20 cellular contexts compared by ENCODE assay signal in genomic region chr22:46349238-46349637, GRCh38. TPM values are rescaled to one million over a fixed set of nuclear protein-coding genes. Genes with fewer than 3 reads are reported as not detected.
DNase-seq lines count a peak whose midpoint lies in the region; ATAC-seq and TF ChIP-seq lines count a peak whose summit lies in the region.
"Had no signal": no experiment of that assay in that cellular context is flagged by ENCODE, and none has a peak within 500 bp of the region (broad histone marks: within the 10 kb centered on the region; RNA-seq: fewer than 3 reads in every experiment).

No MANE protein-coding gene starts in this region.

- H3K4me1 Mint-ChIP-seq in Calu3 (ENCODE audit: low read depth, unreplicated experiment) (peaks cover 8% of the 10 kb centered on the region), endodermal cell (no peaks in the 10 kb centered on the region)

- BruUV-seq in Calu3 (replicated peaks; lab: Mats Ljungman, UMichigan) = no TSS peak

- H3K27me3 Mint-ChIP-seq in Calu3 (ENCODE audit: unreplicated experiment) (no peaks in the 10 kb centered on the region), endodermal cell (ENCODE audit: insufficient read depth) (no peaks in the 10 kb centered on the region)
- H3K27me3 Mint-ChIP-seq: CD4-positive, alpha-beta T cell had no signal

- no peaks in the 10 kb centered on the region for H3K9me3 Mint-ChIP-seq in Calu3 (ENCODE audit: low read depth, unreplicated experiment)
- no peaks in the 10 kb centered on the region for H3K9me3 Mint-ChIP-seq in endodermal cell
- H3K9me3 Mint-ChIP-seq: CD4-positive, alpha-beta T cell had no signal

- peak in 1 of 2 donors; percentile 7 for ATAC-seq in right cardiac atrium
- ATAC-seq in GM19324 (IDR thresholded peaks at IDR 0.05; ENCODE audit: low FRiP score, unreplicated experiment) = no peak
- ATAC-seq: A549, HepG2 had no signal

- H3K4me3 ChIP-seq in right cardiac atrium (ENCODE audit: low read length) = no peak overlapping the region
- no peak overlapping the region for H3K4me3 ChIP-seq in spleen
- no peak overlapping the region for H3K4me3 ChIP-seq in endodermal cell (ENCODE audit: low read length)
- H3K4me3 ChIP-seq: A549, PC-9, SJSA1 had no signal

- no peaks in the 10 kb centered on the region for H3K9me3 ChIP-seq in right cardiac atrium (ENCODE audit: control insufficient read depth, low read length)
- no peaks in the 10 kb centered on the region for H3K9me3 ChIP-seq in spleen
- H3K9me3 ChIP-seq in endodermal cell (ENCODE audit: control insufficient read depth, low read length) = no peaks in the 10 kb centered on the region
- H3K9me3 ChIP-seq: A549, Caco-2, SJSA1 had no signal

- intact Hi-C loops in Calu3 (cut with micrococcal nuclease; ENCODE audit: unreplicated experiment) = no loop called here
- intact Hi-C loops in right cardiac atrium (cut with DNase I) = no loop called here
- intact Hi-C loops in spleen (cut with DNase I; ENCODE audit: low total_unique reads) = no loop called here

- CTCF ChIA-PET in Calu3 (lab: Charles Lee) (no interaction called here), RWPE1 (lab: Yijun Ruan, JAX) (no interaction called here)

- DNase-seq in Calu3 (no peak), RWPE1 (ENCODE audit: low spot score) (no peak), right cardiac atrium (peak in 1 of 3 donors; percentile 46), spleen (peak; percentile 53), KG1 (lab: John Stamatoyannopoulos, UW) (no peak), NCI-H1694 (lab: John Stamatoyannopoulos, UW) (no peak), endodermal cell (no peak)
- DNase-seq: Caco-2; CD4-positive, alpha-beta T cell; DMS153; GDM1; NCI-H1417 treated with DMSO at 0.1 percent for 48 hours; NCI-H1930; NCI-H526; PC-9 had no signal

- H3K36me3 ChIP-seq in spleen (peaks cover 13 to 100% (median 100%) of the 10 kb centered on the region in 6 donors), endodermal cell (ENCODE audit: control insufficient read depth, insufficient read depth, low read length) (peaks cover 88% of the 10 kb centered on the region)

- no peak for TF ChIP-seq POLR2A in spleen (IDR thresholded peaks at IDR 0.05)

- H3K4me1 ChIP-seq in right cardiac atrium (ENCODE audit: control insufficient read depth, insufficient read depth, low read length) (peaks cover 3% of the 10 kb centered on the region), spleen (peaks cover 0 to 11% (median 0%) of the 10 kb centered on the region in 6 donors), endodermal cell (ENCODE audit: control insufficient read depth, insufficient read depth, low read length) (no peaks in the 10 kb centered on the region)
- H3K4me1 ChIP-seq: Caco-2, SJSA1 had no signal

- POLR2A ChIA-PET in RWPE1 (lab: Yijun Ruan, JAX; ENCODE audit: low non-redundant PET) = interaction anchor here (1.1 kb wide), 1 partner anchor 8 kb away, joined by 3 read pairs; no protein-coding TSS in a partner anchor

- H3K27me3 ChIP-seq in right cardiac atrium (ENCODE audit: control insufficient read depth, insufficient read depth) (no peaks in the 10 kb centered on the region), spleen (replicated peaks in 1 of 7) (no peaks in the 10 kb centered on the region), endodermal cell (ENCODE audit: control insufficient read depth, insufficient read depth, low read length, poor library complexity, severe bottlenecking) (no peaks in the 10 kb centered on the region)
- H3K27me3 ChIP-seq: SJSA1 had no signal

- TF ChIP-seq CTCF in Calu3 (IDR thresholded peaks at IDR 0.05; ENCODE audit: unreplicated experiment) (no peak), RWPE1 (conservative IDR thresholded peaks at IDR 0.05; ENCODE audit: low read depth) (no peak), spleen (IDR thresholded peaks at IDR 0.05 in 8 of 11, conservative IDR thresholded peaks at IDR 0.05 in 3 of 11) (no peak), endodermal cell (conservative IDR thresholded peaks at IDR 0.05) (no peak)

- no peak overlapping the region for H3K9ac ChIP-seq in endodermal cell (ENCODE audit: extremely low read depth, low read length, poor library complexity, severe bottlenecking)
- H3K9ac ChIP-seq: KMS-11 had no signal

- WGBS in right cardiac atrium = 78% methylated on average over 18 of the region's 18 CpGs
- WGBS in spleen, 5 donors = 84 to 95% (median 89%) methylated on average over 18 of the region's 18 CpGs
- WGBS in endodermal cell (ENCODE audit: insufficient coverage in 1 of 2, insufficient read length in 1 of 2), 2 experiments = 97 to 99% methylated on average over 16 to 18 of the region's 18 CpGs

- H3K27ac ChIP-seq in RWPE1 (peak overlapping the region; percentile 12; the same call in 1 of the 2 replicates), right cardiac atrium (ENCODE audit: low read length) (peak overlapping the region; percentile 57), spleen (no peak overlapping the region), endodermal cell (ENCODE audit: low read depth, low read length) (no peak overlapping the region)
- H3K27ac ChIP-seq: A549, KMS-11, PC-9, SJSA1 had no signal

- H3K27ac Mint-ChIP-seq in Calu3 (ENCODE audit: unreplicated experiment) (peak overlapping the region; percentile 15), endodermal cell (no peak overlapping the region)
- H3K27ac Mint-ChIP-seq: CD4-positive, alpha-beta T cell had no signal

- H3K4me3 Mint-ChIP-seq in Calu3 (ENCODE audit: low read depth, unreplicated experiment) = no peak overlapping the region
- no peak overlapping the region for H3K4me3 Mint-ChIP-seq in endodermal cell
- H3K4me3 Mint-ChIP-seq: CD4-positive, alpha-beta T cell had no signal

- H3K36me3 Mint-ChIP-seq in Calu3 (ENCODE audit: insufficient read depth, unreplicated experiment) (peaks cover 74% of the 10 kb centered on the region), endodermal cell (ENCODE audit: low read depth) (peaks cover 81% of the 10 kb centered on the region)

RNA-seq across cellular contexts. Expression of gene TRMU, which starts 13.7 kb away (rescaled TPM):
- total RNA-seq in Calu3 (2022) (74.8 and 79.6 TPM in 2 replicates), right cardiac atrium (10 to 100 TPM; 31.5 to 48.7 (median 38.9) TPM), spleen (10 to 100 TPM; 43.1 to 59.6 (median 49.8) TPM), endodermal cell (10 to 100 TPM; 79.7 to 84.5 TPM)
- polyA plus RNA-seq in right cardiac atrium (40.2 TPM), spleen (10 to 100 TPM; 23.7 to 32.4 (median 25.0) TPM)
- polyA plus RNA-seq in endodermal cell (2013, experiment 1 of 2) = 53.2 TPM
- 44.8 TPM for polyA plus RNA-seq in endodermal cell (2013, experiment 2 of 2)

RNA-seq across cellular contexts. Expression of gene GTSE1, which starts 52.6 kb away (rescaled TPM):
- total RNA-seq in Calu3 (2022) = 48.0 and 53.5 TPM in 2 replicates
- 1 to 10 TPM in 3 of 4 donors, under 1 TPM in 1; 0.42 to 1.8 (median 1.2) TPM for total RNA-seq in right cardiac atrium
- 0.50 TPM for polyA plus RNA-seq in right cardiac atrium
- total RNA-seq in spleen = 1 to 10 TPM; 1.3 to 5.2 (median 3.2) TPM
- polyA plus RNA-seq in spleen = 1 to 10 TPM; 1.3 to 4.9 (median 2.8) TPM
- total RNA-seq in endodermal cell = 10 to 100 TPM; 39.5 to 59.5 TPM
- polyA plus RNA-seq in endodermal cell (2013, experiment 1 of 2) = 51.6 TPM
- polyA plus RNA-seq in endodermal cell (2013, experiment 2 of 2) = 53.9 TPM

Comparison
In these comparisons a context has a peak if more than half of its experiments do, and no peak if none do; other contexts are left out.
1. H3K27ac ChIP-seq: peak in RWPE1 (single experiment) and right cardiac atrium (single experiment); none in spleen (0 of 8) and endodermal cell (single experiment).